In the genomic region with DNA sequence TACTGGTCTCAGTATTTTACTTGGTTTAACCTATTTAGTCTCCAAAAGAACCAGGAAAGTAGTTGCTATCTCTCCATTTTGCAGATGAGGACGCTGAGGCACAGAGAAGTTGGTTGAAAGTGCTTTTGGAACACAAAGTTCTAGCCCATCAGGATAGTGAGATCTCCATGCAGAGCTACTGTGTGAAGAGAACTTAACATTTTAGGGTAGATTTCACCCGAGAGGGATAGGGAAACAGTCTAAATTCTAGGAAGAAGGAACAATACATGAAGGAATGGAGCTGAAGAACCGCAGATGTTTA, we compare ENCODE assay signal across 15 cellular contexts.
DNase-seq lines count a peak whose midpoint lies in the region; ATAC-seq, FAIRE-seq and TF ChIP-seq lines count a peak whose summit lies in the region.
"Had no signal": no experiment of that assay in that cellular context is flagged by ENCODE, and none has a peak within 500 bp of the region (broad histone marks: within the 10 kb centered on the region; RNA-seq: fewer than 3 reads in every experiment).

No MANE protein-coding gene starts in this region.

- POLR2A ChIA-PET in H1 (lab: Charles Lee; ENCODE audit: partially characterized antibody): interaction anchor here (0.8 to 1.6 kb wide), 3 partner anchors 18 to 61 kb away, joined by 3 to 4 read pairs (median 4); no protein-coding TSS in a partner anchor
- POLR2A ChIA-PET in activated CD8-positive, alpha-beta T cell treated with anti-CD3 and anti-CD28 coated beads for 36 hours (lab: Charles Lee): no interaction called here

- H4K5ac ChIP-seq in H1 (ENCODE audit: insufficient read length, low read depth, low read length): no peak overlapping the region

- H4K20me1 ChIP-seq in H1 (replicated peaks in 1 of 2; ENCODE audit: control insufficient read depth in 1 of 2, insufficient read depth in 2 of 2, low read length in 2 of 2): no peaks in the 10 kb centered on the region

- DNase-seq in HFFc6 (no peak), H1 (ENCODE audit: low read depth in 1 of 2, low spot score in 2 of 2) (no peak), H54 (ENCODE audit: insufficient read length, low spot score) (no peak), NK-92 (lab: John Stamatoyannopoulos, UW; ENCODE audit: unreplicated experiment) (no peak)
- DNase-seq in stimulated activated effector memory CD8-positive, alpha-beta T cell treated with anti-CD3 and anti-CD28 coated beads, Interleukin-12 subunit alpha, Interleukin-12 subunit beta, amount 100 ng/mL, for 72 hours (ENCODE audit: low spot score in 2 of 2): no peak
- DNase-seq in activated CD8-positive, alpha-beta T cell treated with anti-CD3 and anti-CD28 coated beads for 36 hours: no peak
- DNase-seq: activated CD4-positive, alpha-beta memory T cell treated with anti-CD3 and anti-CD28 coated beads for 36 hours; COR-L47; GF-D8; mammary epithelial cell; NCI-H1092 treated with DMSO at 0.1 percent for 48 hours; stimulated activated CD4-positive, alpha-beta T cell treated with anti-CD3 and anti-CD28 coated beads, Interleukin-2, amount 100 ng/mL, for 48 hours had no signal

- H3K79me2 ChIP-seq in H1 (ENCODE audit: control insufficient read depth in 1 of 2, insufficient read depth in 2 of 2, low read length in 2 of 2): peaks cover 0 to 30% of the 10 kb centered on the region in 2 experiments; a peak in 2 of 4 replicates

- no peak overlapping the region for H3K18ac ChIP-seq in H1 (ENCODE audit: extremely low read depth, low read length)

- H3K27ac ChIP-seq in H1 (ENCODE audit: low read depth, low read length): no peak overlapping the region
- peak overlapping the region; percentile 27 for H3K27ac ChIP-seq in muscle layer of colon (ENCODE audit: low read depth, low read length)

- no peaks in the 10 kb centered on the region for H3K27me3 Mint-ChIP-seq in HFFc6 (ENCODE audit: insufficient read depth)
- no peaks in the 10 kb centered on the region for H3K27me3 Mint-ChIP-seq in activated CD8-positive, alpha-beta T cell treated with anti-CD3 and anti-CD28 coated beads for 36 hours
- H3K27me3 Mint-ChIP-seq: activated CD4-positive, alpha-beta memory T cell treated with anti-CD3 and anti-CD28 coated beads for 36 hours had no signal

- H4K8ac ChIP-seq in H1 (ENCODE audit: extremely low read depth, insufficient read depth, low read length): no peak overlapping the region

- H3K36me3 Mint-ChIP-seq in HFFc6 (ENCODE audit: low read depth): peaks cover 39% of the 10 kb centered on the region
- no peaks in the 10 kb centered on the region for H3K36me3 Mint-ChIP-seq in stimulated activated effector memory CD8-positive, alpha-beta T cell treated with anti-CD3 and anti-CD28 coated beads, Interleukin-12 subunit alpha, Interleukin-12 subunit beta, amount 100 ng/mL, for 72 hours
- H3K36me3 Mint-ChIP-seq in activated CD8-positive, alpha-beta T cell treated with anti-CD3 and anti-CD28 coated beads for 36 hours (ENCODE audit: low read depth): no peaks in the 10 kb centered on the region

- H2BK15ac ChIP-seq in H1 (ENCODE audit: low read length): no peak overlapping the region

- no peaks in the 10 kb centered on the region for H3K23me2 ChIP-seq in H1 (ENCODE audit: low read depth, low read length)

- intact Hi-C loops in activated CD8-positive, alpha-beta T cell treated with anti-CD3 and anti-CD28 coated beads for 36 hours (cut with micrococcal nuclease): no loop called here

- no peak overlapping the region for H3K4ac ChIP-seq in H1 (replicated peaks; ENCODE audit: insufficient read length, low read depth, low read length)

- no peak overlapping the region for H2BK120ac ChIP-seq in H1 (replicated peaks; ENCODE audit: low read depth, low read length)

- H3K4me1 ChIP-seq in H1 (replicated peaks in 1 of 4; ENCODE audit: control insufficient read depth in 3 of 4, insufficient read depth in 4 of 4, low read length in 3 of 4) (peaks cover 14 to 42% (median 36%) of the 10 kb centered on the region in 4 experiments), muscle layer of colon (ENCODE audit: insufficient read depth, low read length) (peaks cover 40% of the 10 kb centered on the region)

- 80% methylated on average over 3 of the region's 3 CpGs; no CpG with 5 or more reads in 1 of the 2 experiments for WGBS in H1 (ENCODE audit: extremely low coverage in 1 of 2, insufficient coverage in 1 of 2, insufficient read length in 1 of 2, insufficient replicate concordance in 2 of 2, low coverage in 1 of 2, low lambda C conversion rate in 2 of 2, missing lambda C conversion rate in 1 of 2), 2 experiments

- no peaks in the 10 kb centered on the region for H3K9me3 Mint-ChIP-seq in HFFc6
- H3K9me3 Mint-ChIP-seq in stimulated activated effector memory CD8-positive, alpha-beta T cell treated with anti-CD3 and anti-CD28 coated beads, Interleukin-12 subunit alpha, Interleukin-12 subunit beta, amount 100 ng/mL, for 72 hours: no peaks in the 10 kb centered on the region
- no peaks in the 10 kb centered on the region for H3K9me3 Mint-ChIP-seq in activated CD8-positive, alpha-beta T cell treated with anti-CD3 and anti-CD28 coated beads for 36 hours
- H3K9me3 Mint-ChIP-seq: activated CD4-positive, alpha-beta memory T cell treated with anti-CD3 and anti-CD28 coated beads for 36 hours had no signal

- no peak for TF ChIP-seq POLR2A in H1 (IDR thresholded peaks at IDR 0.05; ENCODE audit: control extremely low read depth in 1 of 2, low read depth in 2 of 2, low read length in 2 of 2)
- TF ChIP-seq POLR2A in H54 (IDR thresholded peaks at IDR 0.05; ENCODE audit: low read depth, low read length): no peak

- FAIRE-seq in H1 (lab: Jason Lieb, UNC) (no peak), H54 (lab: Jason Lieb, UNC) (no peak)
- FAIRE-seq: colon had no signal

- no peak overlapping the region for H4K91ac ChIP-seq in H1 (replicated peaks; ENCODE audit: insufficient read length, low read length)

- H3K4me3 ChIP-seq in H1 (ENCODE audit: extremely low read depth in 1 of 4, insufficient read depth in 2 of 4, low read depth in 3 of 4, low read length in 4 of 4) (no peak overlapping the region), muscle layer of colon (ENCODE audit: low read depth in 1 of 2, low read length in 2 of 2) (peak overlapping the region; percentile 15 to 42)

- no peaks in the 10 kb centered on the region for H3K36me3 ChIP-seq in H1 (ENCODE audit: control insufficient read depth in 2 of 4, insufficient read depth in 4 of 4, low read length in 3 of 4)
- no peaks in the 10 kb centered on the region for H3K36me3 ChIP-seq in muscle layer of colon (ENCODE audit: insufficient read depth, low read length)

- H2AK5ac ChIP-seq in H1 (ENCODE audit: low read depth, low read length): no peak overlapping the region

- H3K9ac ChIP-seq in H1 (replicated peaks in 1 of 4; ENCODE audit: extremely low read depth in 1 of 4, low read depth in 3 of 4, low read length in 3 of 4) (no peak overlapping the region), muscle layer of colon (ENCODE audit: low read length) (no peak overlapping the region)

- H2BK20ac ChIP-seq in H1 (ENCODE audit: low read length): peak overlapping the region; percentile 66; the same call in 1 of the 2 replicates

- no peaks in the 10 kb centered on the region for H3K9me3 ChIP-seq in H1 (ENCODE audit: insufficient read depth in 2 of 2, low read depth in 1 of 2, low read length in 1 of 2)
- H3K9me3 ChIP-seq in muscle layer of colon (ENCODE audit: low read length): no peaks in the 10 kb centered on the region

- no peak overlapping the region for H3K14ac ChIP-seq in H1 (ENCODE audit: insufficient read length)

- H3K27me3 ChIP-seq in H1 (replicated peaks in 1 of 4; ENCODE audit: control insufficient read depth in 3 of 4, extremely low read depth in 1 of 4, insufficient read depth in 3 of 4, low read length in 3 of 4) (no peaks in the 10 kb centered on the region), muscle layer of colon (ENCODE audit: control insufficient read depth in 1 of 2, insufficient read depth in 2 of 2, low read length in 2 of 2) (no peaks in the 10 kb centered on the region)

- H3K23ac ChIP-seq in H1 (ENCODE audit: insufficient read length): no peak overlapping the region

- TF ChIP-seq EP300 in H1 (IDR thresholded peaks at IDR 0.05; ENCODE audit: borderline replicate concordance in 1 of 2, low read depth in 2 of 2, low read length in 2 of 2): no peak

- no peak for ATAC-seq in stimulated activated effector memory CD8-positive, alpha-beta T cell treated with anti-CD3 and anti-CD28 coated beads, Interleukin-12 subunit alpha, Interleukin-12 subunit beta, amount 100 ng/mL, for 72 hours
- ATAC-seq in activated CD8-positive, alpha-beta T cell treated with anti-CD3 and anti-CD28 coated beads for 36 hours: no peak
- no peak for ATAC-seq in GM18517 (IDR thresholded peaks at IDR 0.05; ENCODE audit: unreplicated experiment)

- H3K79me1 ChIP-seq in H1 (ENCODE audit: low read depth, low read length): no peaks in the 10 kb centered on the region; the same call in 1 of the 2 replicates

- H3K56ac ChIP-seq in H1 (replicated peaks; ENCODE audit: insufficient read length, low read depth, low read length): no peak overlapping the region

- peak overlapping the region; percentile 51; the same call in 1 of the 2 replicates for H2BK12ac ChIP-seq in H1 (ENCODE audit: low read depth, low read length)

- H2AFZ ChIP-seq in H1 (ENCODE audit: low read length): no peak overlapping the region

- TF ChIP-seq CTCF in HFFc6 (IDR thresholded peaks at IDR 0.05): no peak
- TF ChIP-seq CTCF in H1 (IDR thresholded peaks at IDR 0.05; ENCODE audit: control extremely low read depth in 1 of 3, insufficient read depth in 1 of 3, low read depth in 1 of 3, low read length in 3 of 3): no peak
- TF ChIP-seq CTCF in activated CD8-positive, alpha-beta T cell treated with anti-CD3 and anti-CD28 coated beads for 36 hours (IDR thresholded peaks at IDR 0.05): no peak

- H3K4me2 ChIP-seq in H1 (ENCODE audit: insufficient read depth in 1 of 2, low read depth in 2 of 2, low read length in 2 of 2): peak overlapping the region in 1 of 2 experiments; percentile 23; a peak in 1 of 4 replicates

- peaks cover 42% of the 10 kb centered on the region for H3K4me1 Mint-ChIP-seq in HFFc6 (ENCODE audit: low read depth)
- peaks cover 11% of the 10 kb centered on the region for H3K4me1 Mint-ChIP-seq in stimulated activated effector memory CD8-positive, alpha-beta T cell treated with anti-CD3 and anti-CD28 coated beads, Interleukin-12 subunit alpha, Interleukin-12 subunit beta, amount 100 ng/mL, for 72 hours
- H3K4me1 Mint-ChIP-seq in activated CD8-positive, alpha-beta T cell treated with anti-CD3 and anti-CD28 coated beads for 36 hours (ENCODE audit: low read depth): peaks cover 6% of the 10 kb centered on the region

- no peak for TF ChIP-seq RAD21 in H1 (IDR thresholded peaks at IDR 0.05 in 1 of 2, conservative IDR thresholded peaks at IDR 0.05 in 1 of 2; ENCODE audit: low read depth in 2 of 2, low read length in 2 of 2)

- no peak overlapping the region for H3K4me3 Mint-ChIP-seq in HFFc6
- H3K4me3 Mint-ChIP-seq in stimulated activated effector memory CD8-positive, alpha-beta T cell treated with anti-CD3 and anti-CD28 coated beads, Interleukin-12 subunit alpha, Interleukin-12 subunit beta, amount 100 ng/mL, for 72 hours: no peak overlapping the region
- H3K4me3 Mint-ChIP-seq in activated CD8-positive, alpha-beta T cell treated with anti-CD3 and anti-CD28 coated beads for 36 hours: no peak overlapping the region
- H3K4me3 Mint-ChIP-seq: activated CD4-positive, alpha-beta memory T cell treated with anti-CD3 and anti-CD28 coated beads for 36 hours had no signal

- peak overlapping the region; percentile 99; the same call in 1 of the 2 replicates for H2BK5ac ChIP-seq in H1 (ENCODE audit: low read depth, low read length)

- H3K27ac Mint-ChIP-seq in HFFc6: peak overlapping the region; percentile 10; the same call in 1 of the 2 replicates
- H3K27ac Mint-ChIP-seq in stimulated activated effector memory CD8-positive, alpha-beta T cell treated with anti-CD3 and anti-CD28 coated beads, Interleukin-12 subunit alpha, Interleukin-12 subunit beta, amount 100 ng/mL, for 72 hours: peak overlapping the region; percentile 0
- H3K27ac Mint-ChIP-seq in activated CD8-positive, alpha-beta T cell treated with anti-CD3 and anti-CD28 coated beads for 36 hours: no peak overlapping the region
- H3K27ac Mint-ChIP-seq: activated CD4-positive, alpha-beta memory T cell treated with anti-CD3 and anti-CD28 coated beads for 36 hours had no signal

- CTCF ChIA-PET in H1 (lab: Charles Lee; ENCODE audit: partially characterized antibody): interaction anchor here (0.8 to 2.3 kb wide), 5 partner anchors 9 to 168 kb away, joined by 3 to 6 read pairs (median 5); no protein-coding TSS in a partner anchor
- CTCF ChIA-PET in activated CD8-positive, alpha-beta T cell treated with anti-CD3 and anti-CD28 coated beads for 36 hours (lab: Charles Lee): no interaction called here

Comparison
In these comparisons a context has a peak if more than half of its experiments do, and no peak if none do; other contexts are left out.
1. H3K4me3 ChIP-seq: peak in muscle layer of colon (2 of 2); none in H1 (0 of 4).